24 cellular contexts compared by ENCODE assay signal in the genomic region with DNA sequence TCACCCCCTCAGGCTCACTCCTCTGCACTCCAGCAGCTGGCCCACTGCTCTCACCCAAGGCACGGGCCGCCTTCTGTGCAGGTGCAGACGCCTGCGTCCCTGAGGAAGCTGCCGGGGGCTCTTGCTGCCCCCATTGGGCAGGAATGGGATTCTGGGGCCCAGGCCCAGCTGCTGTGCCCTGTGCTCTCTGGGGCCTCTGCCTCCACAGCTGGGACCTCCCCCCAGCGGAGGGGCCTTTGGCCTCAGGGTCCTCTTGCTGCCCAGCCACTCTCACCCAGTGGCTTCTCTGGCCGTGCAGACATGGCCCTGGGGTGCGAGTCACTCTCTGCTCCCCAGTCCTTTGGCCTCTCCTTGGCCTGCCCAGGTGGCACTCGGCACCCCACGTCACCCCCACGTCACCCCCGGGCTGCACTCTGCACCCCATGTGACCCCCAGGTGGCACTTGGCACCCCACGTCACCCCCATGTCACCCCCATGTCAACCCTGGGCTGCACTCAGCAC. TPM values are rescaled to one million over a fixed set of nuclear protein-coding genes. Genes with fewer than 3 reads are reported as not detected.
DNase-seq lines count a peak whose midpoint lies in the region; ATAC-seq and TF ChIP-seq lines count a peak whose summit lies in the region.
"Had no signal": no experiment of that assay in that cellular context is flagged by ENCODE, and none has a peak within 500 bp of the region (broad histone marks: within the 10 kb centered on the region; RNA-seq: fewer than 3 reads in every experiment).

No MANE protein-coding gene starts in this region.

- no peak for ATAC-seq in Right ventricle myocardium superior (ENCODE audit: poor library complexity)
- ATAC-seq in HG03097 (IDR thresholded peaks at IDR 0.05; ENCODE audit: low FRiP score, unreplicated experiment): no peak
- ATAC-seq: gastrocnemius medialis; natural killer cell treated with Interleukin-12 subunit alpha and Interleukin-12 subunit beta and Interleukin-15 and Interleukin-18, amount 100 ng/mL, for 72 hours had no signal

- H3K36me3 ChIP-seq in right atrium auricular region (no peaks in the 10 kb centered on the region), left ventricle myocardium inferior (no peaks in the 10 kb centered on the region)
- H3K36me3 ChIP-seq: BE2C, breast epithelium, gastrocnemius medialis, ovary had no signal

- H3K27ac ChIP-seq in right atrium auricular region (no peak overlapping the region), left ventricle myocardium inferior (replicated peaks) (no peak overlapping the region)
- H3K27ac ChIP-seq: breast epithelium, coronary artery, gastrocnemius medialis, ovary, testis had no signal

- DNase-seq in Right ventricle myocardium superior (peak; percentile 10), right atrium auricular region (ENCODE audit: low spot score) (no peak), left ventricle myocardium inferior (peak; percentile 7), posterior cingulate gyrus (peak in 6 of 10 donors; percentile 2 to 75 (median 34)), T-helper 2 cell (no peak), NCI-H524 treated with DMSO at 0.1 percent for 48 hours (lab: John Stamatoyannopoulos, UW) (no peak), cortex of kidney (lab: John Stamatoyannopoulos, UW) (no peak)
- DNase-seq: activated CD4-positive, alpha-beta T cell treated with anti-CD3 and anti-CD28 coated beads, Interleukin-2, amount 10 ng/mL, durations not matched to agents 24 days and 14 days; activated naive CD4-positive, alpha-beta T cell treated with anti-CD3 and anti-CD28 coated beads for 36 hours; activated T-cell treated with anti-CD3 and anti-CD28 coated beads, Interleukin-2, amount 50 U/mL, for 48 hours; amygdala; BE2C; NCI-H510A; NK-92 treated with Interleukin-12 subunit alpha and Interleukin-12 subunit beta, amount 100 ng/mL, for 24 hours; SIG-M5; stimulated activated naive CD4-positive, alpha-beta T cell treated with Interleukin-2 at 50 U/mL for 16 hours; T1000; testis had no signal

- H3K9me3 ChIP-seq in right atrium auricular region (no peaks in the 10 kb centered on the region), left ventricle myocardium inferior (replicated peaks) (peaks cover 6% of the 10 kb centered on the region)
- H3K9me3 ChIP-seq: BE2C, breast epithelium, gastrocnemius medialis, ovary, testis had no signal

- H3K4me1 ChIP-seq in right atrium auricular region: no peaks in the 10 kb centered on the region
- H3K4me1 ChIP-seq in left ventricle myocardium inferior: peaks cover 17% of the 10 kb centered on the region
- H3K4me1 ChIP-seq: BE2C, breast epithelium, gastrocnemius medialis, testis had no signal

- H3K4me3 ChIP-seq in right atrium auricular region (no peak overlapping the region), left ventricle myocardium inferior (no peak overlapping the region)
- H3K4me3 ChIP-seq: breast epithelium, coronary artery, gastrocnemius medialis, ovary, testis had no signal

- no peaks in the 10 kb centered on the region for H3K27me3 ChIP-seq in right atrium auricular region
- H3K27me3 ChIP-seq in left ventricle myocardium inferior (ENCODE audit: low read depth): no peaks in the 10 kb centered on the region
- H3K27me3 ChIP-seq: BE2C, ovary, testis had no signal

- intact Hi-C loops in Right ventricle myocardium superior (cut with DNase I): no loop called here
- intact Hi-C loops in left ventricle myocardium inferior (cut with micrococcal nuclease): no loop called here
- intact Hi-C loops in posterior cingulate gyrus (cut with DNase I): no loop called here

- TF ChIP-seq CTCF in right atrium auricular region (IDR thresholded peaks at IDR 0.05) (no peak), left ventricle myocardium inferior (IDR thresholded peaks at IDR 0.05; ENCODE audit: borderline replicate concordance) (no peak)

RNA-seq across cellular contexts. Expression of a gene that starts 19.1 kb away (rescaled TPM):
- total RNA-seq in Right ventricle myocardium superior (2.7 TPM), right atrium auricular region (1 to 10 TPM; 1.1 to 1.7 TPM), left ventricle myocardium inferior (1.8 TPM)

Comparison
In these comparisons a context has a peak if more than half of its experiments do, and no peak if none do; other contexts are left out.
1. DNase-seq: peak in Right ventricle myocardium superior (single experiment), left ventricle myocardium inferior (single experiment) and posterior cingulate gyrus (6 of 10); none in right atrium auricular region (single experiment), T-helper 2 cell (0 of 5), NCI-H524 treated with DMSO at 0.1 percent for 48 hours (single experiment) and cortex of kidney (single experiment).